Comparison of ENCODE assay signal across 19 cellular contexts in the genomic region with DNA sequence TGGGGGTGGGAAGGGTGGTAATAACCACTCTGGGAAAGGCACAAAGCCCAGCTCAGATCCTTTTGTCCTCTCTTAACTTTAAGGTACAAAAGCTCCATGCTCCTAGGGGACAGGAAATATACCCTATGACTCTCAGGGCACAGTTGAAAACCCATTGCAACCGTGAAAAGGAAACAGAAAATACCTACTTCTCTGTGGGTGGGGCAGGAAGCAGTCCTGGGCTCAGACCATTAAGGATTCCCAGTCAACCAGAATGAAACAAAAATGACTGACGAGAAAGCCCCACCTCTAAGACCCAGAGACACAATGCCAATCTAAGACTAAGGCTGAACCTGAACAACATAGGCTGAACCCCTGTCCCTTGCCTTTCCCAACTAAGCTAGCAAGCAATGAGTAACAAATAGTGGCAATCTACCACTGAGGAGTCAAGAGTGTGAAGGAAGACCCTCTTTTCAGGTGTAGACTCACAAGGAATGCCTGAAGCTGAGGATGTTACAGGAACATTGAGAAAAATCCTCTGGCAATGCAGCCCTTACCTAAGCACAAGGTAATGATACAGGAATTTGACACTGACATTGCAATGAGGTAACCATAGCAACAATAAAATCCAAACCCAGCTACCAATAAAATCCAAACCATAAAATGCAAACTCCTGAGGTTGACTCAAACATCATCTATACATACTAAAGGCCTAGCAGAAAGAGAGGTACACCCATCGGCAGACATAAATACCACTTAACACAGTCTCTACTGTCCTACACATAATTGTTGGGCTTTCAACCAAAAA.
DNase-seq lines count a peak whose midpoint lies in the region; ATAC-seq, FAIRE-seq and TF ChIP-seq lines count a peak whose summit lies in the region.
"Had no signal": no experiment of that assay in that cellular context is flagged by ENCODE, and none has a peak within 500 bp of the region (broad histone marks: within the 10 kb centered on the region; RNA-seq: fewer than 3 reads in every experiment).

No MANE protein-coding gene starts in this region.

- CTCF ChIA-PET in GM12878 (lab: Yijun Ruan, JAX): interaction anchor here (0.9 to 1.5 kb wide), 2 partner anchors 28 to 391 kb away, joined by 3 to 4 read pairs; no protein-coding TSS in a partner anchor

- no peaks in the 10 kb centered on the region for H4K20me1 ChIP-seq in GM12878 (ENCODE audit: control insufficient read depth, insufficient read depth)

- no peaks in the 10 kb centered on the region for H3K36me3 ChIP-seq in GM12878 (ENCODE audit: control insufficient read depth in 2 of 2, insufficient read depth in 2 of 2, low read length in 1 of 2)

- no peak for TF ChIP-seq RAD21 in GM12878 (IDR thresholded peaks at IDR 0.05; ENCODE audit: insufficient read depth, low read depth, low read length)

- no peaks in the 10 kb centered on the region for H3K4me1 ChIP-seq in GM12878 (ENCODE audit: control insufficient read depth, insufficient read depth, low read length)

- no peak overlapping the region for H3K4me3 ChIP-seq in GM12878

- in situ Hi-C loops in GM12878 (cut with MboI): no loop called here

- WGBS in GM12878 (ENCODE audit: insufficient coverage, insufficient replicate concordance, low lambda C conversion rate, missing lambda C conversion rate): 40% methylated on average over 3 of the region's 3 CpGs

- intact Hi-C loops in GM12878 (cut with micrococcal nuclease; ENCODE audit: unreplicated experiment): loop anchor here (10.0 kb wide), 1 partner anchor 389 kb away; no protein-coding TSS in a partner anchor

- SMC1A ChIA-PET in GM12878 (lab: Charles Lee; ENCODE audit: uncharacterized antibody, unreplicated experiment): interaction anchor here (0.9 to 1.6 kb wide), 2 partner anchors 10 to 12 kb away, joined by 3 to 4 read pairs; no protein-coding TSS in a partner anchor

- no peak for FAIRE-seq in GM12878 (lab: Jason Lieb, UNC)
- FAIRE-seq: HTR-8/SVneo, RCC 7860 had no signal

- TF ChIP-seq EP300 in GM12878 (IDR thresholded peaks at IDR 0.05; ENCODE audit: borderline replicate concordance in 1 of 2, control insufficient read depth in 1 of 2, low read depth in 2 of 2, low read length in 2 of 2): no peak

- RAD21 ChIA-PET in GM12878 (lab: Charles Lee; ENCODE audit: unreplicated experiment): no interaction called here

- H3K27ac ChIP-seq in GM12878 (ENCODE audit: control insufficient read depth, insufficient read depth): no peak overlapping the region

- no peaks in the 10 kb centered on the region for H3K27me3 ChIP-seq in GM12878 (replicated peaks in 1 of 2; ENCODE audit: control insufficient read depth in 2 of 2, insufficient read depth in 2 of 2, low read length in 1 of 2)

- DNase-seq in GM12878 (ENCODE audit: low read depth, low spot score) (no peak), NOMO-1 treated with DMSO at 0.1 percent for 48 hours (lab: John Stamatoyannopoulos, UW; ENCODE audit: unreplicated experiment) (no peak), hepatic stellate cell (ENCODE audit: low spot score) (no peak), occipital lobe (lab: John Stamatoyannopoulos, UW) (no peak)
- no peak for DNase-seq in activated CD4-positive, alpha-beta T cell treated with anti-CD3 and anti-CD28 coated beads, Interleukin-2, amount 50 U/mL, for 1 hour
- DNase-seq: C1 segment of cervical spinal cord, DMS 273 treated with DMSO at 0.1 percent for 48 hours, GOT3, HFFc6, NCI-H1436 treated with DMSO at 0.1 percent for 48 hours, NCI-H446 treated with DMSO at 0.1 percent for 48 hours, NCI-H748 treated with DMSO at 0.1 percent for 48 hours, SHP77 had no signal

- no peak overlapping the region; the same call in 1 of the 2 replicates for H2AFZ ChIP-seq in GM12878 (ENCODE audit: control insufficient read depth, low read depth, low read length)

- H3K4me2 ChIP-seq in GM12878 (ENCODE audit: control insufficient read depth, insufficient read depth): no peak overlapping the region

- no peaks in the 10 kb centered on the region for H3K79me2 ChIP-seq in GM12878 (ENCODE audit: control insufficient read depth, insufficient read depth, low read length)

- TF ChIP-seq POLR2A in GM12878 (IDR thresholded peaks at IDR 0.05; ENCODE audit: low read depth, low read length): no peak

- POLR2A ChIA-PET in GM12878 (lab: Charles Lee): no interaction called here

- ATAC-seq in GM18502 (IDR thresholded peaks at IDR 0.05; ENCODE audit: poor library complexity, unreplicated experiment) (peak; percentile 53), GM19455 (IDR thresholded peaks at IDR 0.05; ENCODE audit: unreplicated experiment) (peak; percentile 73), HG02763 (IDR thresholded peaks at IDR 0.05; ENCODE audit: unreplicated experiment) (peak; percentile 56), GM12878 (peak; percentile 40)
- ATAC-seq: SK-N-SH treated with all-trans-retinoic acid at 6 μM for 48 hours had no signal

- BruUV-seq in GM12878 (replicated peaks; lab: Mats Ljungman, UMichigan): no TSS peak

- TF ChIP-seq CTCF in GM12878 (IDR thresholded peaks at IDR 0.05 in 2 of 3, conservative IDR thresholded peaks at IDR 0.05 in 1 of 3; ENCODE audit: control insufficient read depth in 2 of 3, extremely low read depth in 1 of 3, insufficient read depth in 1 of 3, low read depth in 3 of 3, low read length in 3 of 3): no peak

- H3K9me3 ChIP-seq in GM12878 (replicated peaks; ENCODE audit: control insufficient read depth, insufficient read depth, low read length): no peaks in the 10 kb centered on the region

- no peak overlapping the region for H3K9ac ChIP-seq in GM12878 (ENCODE audit: control insufficient read depth, insufficient read depth, low read length)

TF ChIP-seq in GM12878, 131 proteins besides CTCF, POLR2A, EP300 and RAD21:
- TF ChIP-seq SRF (IDR thresholded peaks at IDR 0.05; ENCODE audit: low read depth in 2 of 2, low read length in 2 of 2): no peak
- TF ChIP-seq SUPT20H (IDR thresholded peaks at IDR 0.05; ENCODE audit: borderline replicate concordance, control insufficient read depth, low read depth, low read length): no peak
- TF ChIP-seq TCF7 (IDR thresholded peaks at IDR 0.05; ENCODE audit: borderline replicate concordance): no peak
- no peak for TF ChIP-seq ZNF24 (IDR thresholded peaks at IDR 0.05)
- no peak for TF ChIP-seq NBN (IDR thresholded peaks at IDR 0.05)
- TF ChIP-seq IKZF2 (IDR thresholded peaks at IDR 0.05): no peak
- TF ChIP-seq ZZZ3 (IDR thresholded peaks at IDR 0.05; ENCODE audit: control insufficient read depth, insufficient read length, low read depth): no peak
- no peak for TF ChIP-seq NR2C2 (IDR thresholded peaks at IDR 0.05; ENCODE audit: borderline replicate concordance, control insufficient read depth, insufficient read length, low read depth)
- no peak for TF ChIP-seq KLF5 (IDR thresholded peaks at IDR 0.05; ENCODE audit: partially characterized antibody)
- TF ChIP-seq SMAD5 (IDR thresholded peaks at IDR 0.05; ENCODE audit: low read depth): no peak
- TF ChIP-seq TAF1 (IDR thresholded peaks at IDR 0.05; ENCODE audit: borderline replicate concordance, low read depth, low read length): no peak
- TF ChIP-seq HDAC2 (IDR thresholded peaks at IDR 0.05): no peak
- no peak for TF ChIP-seq ZSCAN29 (IDR thresholded peaks at IDR 0.05)
- no peak for TF ChIP-seq BACH1 (IDR thresholded peaks at IDR 0.05; ENCODE audit: borderline replicate concordance)
- TF ChIP-seq WRNIP1 (IDR thresholded peaks at IDR 0.05; ENCODE audit: borderline replicate concordance, low read depth, low read length): no peak
- TF ChIP-seq, protein P1, sequence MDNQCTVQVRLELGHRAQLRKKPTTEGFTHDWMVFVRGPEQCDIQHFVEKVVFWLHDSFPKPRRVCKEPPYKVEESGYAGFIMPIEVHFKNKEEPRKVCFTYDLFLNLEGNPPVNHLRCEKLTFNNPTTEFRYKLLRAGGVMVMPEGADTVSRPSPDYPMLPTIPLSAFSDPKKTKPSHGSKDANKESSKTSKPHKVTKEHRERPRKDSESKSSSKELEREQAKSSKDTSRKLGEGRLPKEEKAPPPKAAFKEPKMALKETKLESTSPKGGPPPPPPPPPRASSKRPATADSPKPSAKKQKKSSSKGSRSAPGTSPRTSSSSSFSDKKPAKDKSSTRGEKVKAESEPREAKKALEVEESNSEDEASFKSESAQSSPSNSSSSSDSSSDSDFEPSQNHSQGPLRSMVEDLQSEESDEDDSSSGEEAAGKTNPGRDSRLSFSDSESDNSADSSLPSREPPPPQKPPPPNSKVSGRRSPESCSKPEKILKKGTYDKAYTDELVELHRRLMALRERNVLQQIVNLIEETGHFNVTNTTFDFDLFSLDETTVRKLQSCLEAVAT (IDR thresholded peaks at IDR 0.05): no peak
- TF ChIP-seq PML (IDR thresholded peaks at IDR 0.05; ENCODE audit: low read length): no peak
